In the genomic region with DNA sequence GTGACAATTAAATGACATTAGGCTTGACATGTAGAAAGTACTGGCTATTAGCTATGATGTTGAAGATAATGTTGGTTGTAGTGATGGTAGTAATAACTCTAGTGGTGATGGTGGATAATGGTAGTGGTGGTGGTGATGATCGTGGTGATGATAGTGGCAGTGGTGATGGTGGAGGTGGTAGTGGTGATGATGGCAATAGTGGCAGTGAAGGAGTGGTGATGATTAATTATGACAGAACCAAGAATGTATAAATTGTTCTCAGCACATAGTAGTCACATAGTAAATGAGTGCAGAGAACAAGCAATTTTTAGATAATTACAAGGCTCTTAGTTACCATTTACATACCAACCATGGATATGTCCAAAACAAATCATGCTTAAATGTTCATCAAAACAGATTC, we compare ENCODE assay signal across 17 cellular contexts. TPM values are rescaled to one million over a fixed set of nuclear protein-coding genes. Genes with fewer than 3 reads are reported as not detected.
DNase-seq lines count a peak whose midpoint lies in the region; ATAC-seq and TF ChIP-seq lines count a peak whose summit lies in the region.
"Had no signal": no experiment of that assay in that cellular context is flagged by ENCODE, and none has a peak within 500 bp of the region (broad histone marks: within the 10 kb centered on the region; RNA-seq: fewer than 3 reads in every experiment).

No MANE protein-coding gene starts in this region.

- H3K9me3 Mint-ChIP-seq in activated CD4-positive, alpha-beta T cell treated with anti-CD3 and anti-CD28 coated beads for 36 hours (ENCODE audit: low read depth), result no peaks in the 10 kb centered on the region
- peaks cover 3% of the 10 kb centered on the region for H3K9me3 Mint-ChIP-seq in activated CD4-positive, alpha-beta T cell treated with anti-CD3 and anti-CD28 coated beads, Interleukin-2, amount 10 ng/mL, durations not matched to agents 7 days and 5 days
- H3K9me3 Mint-ChIP-seq in activated naive CD8-positive, alpha-beta T cell (ENCODE audit: low read depth), result peaks cover 5% of the 10 kb centered on the region
- peaks cover 2% of the 10 kb centered on the region for H3K9me3 Mint-ChIP-seq in activated naive CD8-positive, alpha-beta T cell treated with anti-CD3 and anti-CD28 coated beads for 36 hours
- H3K9me3 Mint-ChIP-seq: CD8-positive, alpha-beta memory T cell; HFFc6 had no signal

- H3K36me3 ChIP-seq in Panc1 (ENCODE audit: control insufficient read depth, insufficient read depth, low read length), result no peaks in the 10 kb centered on the region
- H3K36me3 ChIP-seq: BLaER1 had no signal

- H3K27me3 Mint-ChIP-seq in activated CD4-positive, alpha-beta T cell treated with anti-CD3 and anti-CD28 coated beads for 36 hours, result no peaks in the 10 kb centered on the region
- H3K27me3 Mint-ChIP-seq in activated CD4-positive, alpha-beta T cell treated with anti-CD3 and anti-CD28 coated beads, Interleukin-2, amount 10 ng/mL, durations not matched to agents 7 days and 5 days, result no peaks in the 10 kb centered on the region
- H3K27me3 Mint-ChIP-seq in activated naive CD8-positive, alpha-beta T cell, result no peaks in the 10 kb centered on the region
- no peaks in the 10 kb centered on the region for H3K27me3 Mint-ChIP-seq in activated naive CD8-positive, alpha-beta T cell treated with anti-CD3 and anti-CD28 coated beads for 36 hours
- H3K27me3 Mint-ChIP-seq: CD8-positive, alpha-beta memory T cell had no signal

- no TSS peak for BruUV-seq in Panc1 (replicated peaks; lab: Mats Ljungman, UMichigan)

- H3K27ac ChIP-seq in Panc1 (ENCODE audit: low read length), result peak overlapping the region; percentile 63; the same call in 1 of the 2 replicates
- H3K27ac ChIP-seq: BLaER1, HL-60 had no signal

- DNase-seq in activated CD4-positive, alpha-beta T cell treated with anti-CD3 and anti-CD28 coated beads for 36 hours, result no peak
- no peak for DNase-seq in activated CD4-positive, alpha-beta T cell treated with anti-CD3 and anti-CD28 coated beads, Interleukin-2, amount 10 ng/mL, durations not matched to agents 7 days and 5 days
- DNase-seq in activated naive CD8-positive, alpha-beta T cell treated with anti-CD3 and anti-CD28 coated beads for 36 hours, result no peak
- DNase-seq in Panc1 (ENCODE audit: low read depth, low spot score) (no peak), NCI-H510A (lab: John Stamatoyannopoulos, UW) (no peak)
- DNase-seq in stimulated activated CD8-positive, alpha-beta memory T cell treated with anti-CD3 and anti-CD28 coated beads, Interleukin-4, amount 100 ng/mL, for 48 hours, result peak; percentile 65
- DNase-seq: 8988T; CD8-positive, alpha-beta memory T cell; GF-D8; HFFc6; KG1; NCI-H1092; NCI-H226 had no signal

- peak; percentile 36 for ATAC-seq in activated CD4-positive, alpha-beta T cell treated with anti-CD3 and anti-CD28 coated beads for 36 hours
- ATAC-seq in Panc1, result no peak
- ATAC-seq in GM18909 (IDR thresholded peaks at IDR 0.05; ENCODE audit: poor library complexity, unreplicated experiment), result no peak

- peak overlapping the region; percentile 12 for H3K27ac Mint-ChIP-seq in activated CD4-positive, alpha-beta T cell treated with anti-CD3 and anti-CD28 coated beads for 36 hours
- no peak overlapping the region for H3K27ac Mint-ChIP-seq in activated CD4-positive, alpha-beta T cell treated with anti-CD3 and anti-CD28 coated beads, Interleukin-2, amount 10 ng/mL, durations not matched to agents 7 days and 5 days
- peak overlapping the region; percentile 5 for H3K27ac Mint-ChIP-seq in activated naive CD8-positive, alpha-beta T cell
- H3K27ac Mint-ChIP-seq in activated naive CD8-positive, alpha-beta T cell treated with anti-CD3 and anti-CD28 coated beads for 36 hours, result no peak overlapping the region
- H3K27ac Mint-ChIP-seq: HFFc6 had no signal

- no peak overlapping the region for H3K4me3 ChIP-seq in Panc1 (ENCODE audit: low read depth in 2 of 2, low read length in 2 of 2)
- H3K4me3 ChIP-seq: BLaER1 had no signal

- no peaks in the 10 kb centered on the region for H3K9me3 ChIP-seq in Panc1 (ENCODE audit: control insufficient read depth, insufficient read depth, low read depth, low read length)
- H3K9me3 ChIP-seq: BLaER1 had no signal

- H3K4me3 Mint-ChIP-seq in activated CD4-positive, alpha-beta T cell treated with anti-CD3 and anti-CD28 coated beads for 36 hours, result no peak overlapping the region
- H3K4me3 Mint-ChIP-seq in activated CD4-positive, alpha-beta T cell treated with anti-CD3 and anti-CD28 coated beads, Interleukin-2, amount 10 ng/mL, durations not matched to agents 7 days and 5 days, result no peak overlapping the region
- H3K4me3 Mint-ChIP-seq in activated naive CD8-positive, alpha-beta T cell, result no peak overlapping the region
- H3K4me3 Mint-ChIP-seq in activated naive CD8-positive, alpha-beta T cell treated with anti-CD3 and anti-CD28 coated beads for 36 hours, result no peak overlapping the region
- H3K4me3 Mint-ChIP-seq: HFFc6 had no signal

- peaks cover 59% of the 10 kb centered on the region for H3K4me1 Mint-ChIP-seq in activated CD4-positive, alpha-beta T cell treated with anti-CD3 and anti-CD28 coated beads for 36 hours
- peaks cover 34% of the 10 kb centered on the region for H3K4me1 Mint-ChIP-seq in activated CD4-positive, alpha-beta T cell treated with anti-CD3 and anti-CD28 coated beads, Interleukin-2, amount 10 ng/mL, durations not matched to agents 7 days and 5 days
- H3K4me1 Mint-ChIP-seq in activated naive CD8-positive, alpha-beta T cell (ENCODE audit: low read depth), result peaks cover 58% of the 10 kb centered on the region
- peaks cover 56% of the 10 kb centered on the region for H3K4me1 Mint-ChIP-seq in activated naive CD8-positive, alpha-beta T cell treated with anti-CD3 and anti-CD28 coated beads for 36 hours

- TF ChIP-seq CTCF in Panc1 (IDR thresholded peaks at IDR 0.05), result no peak

- intact Hi-C loops in activated CD4-positive, alpha-beta T cell treated with anti-CD3 and anti-CD28 coated beads for 36 hours (cut with DNase I, micrococcal nuclease), result no loop called here
- intact Hi-C loops in Panc1 (cut with micrococcal nuclease; ENCODE audit: unreplicated experiment), result no loop called here

- H3K4me1 ChIP-seq in Panc1 (ENCODE audit: control insufficient read depth, insufficient read depth, low read length), result peaks cover 38% of the 10 kb centered on the region

- POLR2A ChIA-PET in activated CD4-positive, alpha-beta T cell treated with anti-CD3 and anti-CD28 coated beads for 36 hours (lab: Charles Lee), result no interaction called here
- POLR2A ChIA-PET in activated CD4-positive, alpha-beta T cell treated with anti-CD3 and anti-CD28 coated beads, Interleukin-2, amount 10 ng/mL, durations not matched to agents 7 days and 5 days (lab: Charles Lee), result no interaction called here
- POLR2A ChIA-PET in Panc1 (lab: Charles Lee), result no interaction called here

- H3K27me3 ChIP-seq in Panc1 (ENCODE audit: control insufficient read depth, insufficient read depth, low read length), result no peaks in the 10 kb centered on the region
- H3K27me3 ChIP-seq: BLaER1 had no signal

- H3K36me3 Mint-ChIP-seq in activated CD4-positive, alpha-beta T cell treated with anti-CD3 and anti-CD28 coated beads for 36 hours (ENCODE audit: low read depth), result no peaks in the 10 kb centered on the region
- peaks cover 2% of the 10 kb centered on the region for H3K36me3 Mint-ChIP-seq in activated CD4-positive, alpha-beta T cell treated with anti-CD3 and anti-CD28 coated beads, Interleukin-2, amount 10 ng/mL, durations not matched to agents 7 days and 5 days (ENCODE audit: low read depth)
- no peaks in the 10 kb centered on the region for H3K36me3 Mint-ChIP-seq in activated naive CD8-positive, alpha-beta T cell
- H3K36me3 Mint-ChIP-seq in activated naive CD8-positive, alpha-beta T cell treated with anti-CD3 and anti-CD28 coated beads for 36 hours, result peaks cover 5% of the 10 kb centered on the region

- CTCF ChIA-PET in activated CD4-positive, alpha-beta T cell treated with anti-CD3 and anti-CD28 coated beads for 36 hours (lab: Charles Lee), result interaction anchor here (0.7 to 0.9 kb wide), 2 partner anchors 40 to 123 kb away, joined by 3 read pairs; no protein-coding TSS in a partner anchor
- CTCF ChIA-PET in activated CD4-positive, alpha-beta T cell treated with anti-CD3 and anti-CD28 coated beads, Interleukin-2, amount 10 ng/mL, durations not matched to agents 7 days and 5 days (lab: Charles Lee), result interaction anchor here (1.3 to 2.6 kb wide), 2 partner anchors 9 to 12 kb away, joined by 4 to 6 read pairs; no protein-coding TSS in a partner anchor
- CTCF ChIA-PET in Panc1 (lab: Charles Lee), result no interaction called here

- in situ Hi-C loops in Panc1 (cut with HindIII; ENCODE audit: low pct_unique_long_range_greater_than_20kb, low sequenced_read_pairs), result no loop called here

RNA-seq across cellular contexts. Expression of gene CD44, which starts 5.3 kb away (rescaled TPM):
- total RNA-seq in activated CD4-positive, alpha-beta T cell treated with anti-CD3 and anti-CD28 coated beads for 36 hours, result 100 to 1,000 TPM; 357 to 435 TPM
- 100 to 1,000 TPM; 518 to 534 TPM for total RNA-seq in activated CD4-positive, alpha-beta T cell treated with anti-CD3 and anti-CD28 coated beads, Interleukin-2, amount 10 ng/mL, durations not matched to agents 7 days and 5 days
- total RNA-seq in activated naive CD8-positive, alpha-beta T cell treated with anti-CD3 and anti-CD28 coated beads for 36 hours, result 100 to 1,000 TPM; 380 to 428 TPM
- total RNA-seq in Panc1 (2021; ENCODE audit: unreplicated experiment), result 1,819 TPM
- polyA plus RNA-seq in Panc1 (2012; ENCODE audit: insufficient read length), result 1,270 TPM

Comparison
In these comparisons a context has a peak if more than half of its experiments do, and no peak if none do; other contexts are left out.
1. H3K27ac Mint-ChIP-seq: peak in activated CD4-positive, alpha-beta T cell treated with anti-CD3 and anti-CD28 coated beads for 36 hours (single experiment) and activated naive CD8-positive, alpha-beta T cell (single experiment); none in activated CD4-positive, alpha-beta T cell treated with anti-CD3 and anti-CD28 coated beads, Interleukin-2, amount 10 ng/mL, durations not matched to agents 7 days and 5 days (single experiment) and activated naive CD8-positive, alpha-beta T cell treated with anti-CD3 and anti-CD28 coated beads for 36 hours (single experiment).